ENCODE assay signal across 27 cellular contexts in genomic region chr16:490768-491167, GRCh38. TPM values are rescaled to one million over a fixed set of nuclear protein-coding genes. Genes with fewer than 3 reads are reported as not detected.
DNase-seq lines count a peak whose midpoint lies in the region; ATAC-seq, FAIRE-seq and TF ChIP-seq lines count a peak whose summit lies in the region.
"Had no signal": no experiment of that assay in that cellular context is flagged by ENCODE, and none has a peak within 500 bp of the region (broad histone marks: within the 10 kb centered on the region; RNA-seq: fewer than 3 reads in every experiment).

No MANE protein-coding gene starts in this region.

- H3K27me3 ChIP-seq in HepG2 (ENCODE audit: control insufficient read depth in 1 of 2, insufficient read depth in 2 of 2, low read length in 2 of 2) (no peaks in the 10 kb centered on the region), right lobe of liver (no peaks in the 10 kb centered on the region), tibial artery (no peaks in the 10 kb centered on the region)
- H3K27me3 ChIP-seq: BE2C had no signal

- 98% methylated on average over 10 of the region's 10 CpGs for WGBS in HepG2 (ENCODE audit: low lambda C conversion rate)
- WGBS in right lobe of liver (ENCODE audit: insufficient coverage, low coverage, low lambda C conversion rate, missing lambda C conversion rate), result no CpG with 5 or more reads among the region's 10 CpGs

- H3K4me2 ChIP-seq in HepG2 (ENCODE audit: low read depth, low read length), result no peak overlapping the region

- POLR2A ChIA-PET in HepG2 (lab: Yijun Ruan, JAX), result no interaction called here

- no peaks in the 10 kb centered on the region for H3K9me3 Mint-ChIP-seq in brain
- H3K9me3 Mint-ChIP-seq in nephron progenitor cell, result no peaks in the 10 kb centered on the region
- H3K9me3 Mint-ChIP-seq: CD14-positive monocyte; CD8-positive, alpha-beta memory T cell had no signal

- no peak for DNase-seq in HepG2 (ENCODE audit: low spot score)
- DNase-seq in right lobe of liver, result no peak
- no peak for DNase-seq in nephron progenitor cell
- no peak for DNase-seq in HuH-7 (ENCODE audit: low spot score)
- DNase-seq in tibial artery, result no peak
- no peak for DNase-seq in NOMO-1 treated with dmso at 0.1 percent for 144 hours (lab: John Stamatoyannopoulos, UW; ENCODE audit: unreplicated experiment)
- DNase-seq: 8988T; ACHN; BE2C; CD8-positive, alpha-beta memory T cell; DMS 273 treated with DMSO at 0.1 percent for 48 hours; DND-41; GM23248; HCEC 1CT; Kasumi-1; NCI-H2029; NCI-H446 treated with DMSO at 0.1 percent for 48 hours; NCI-H526; NCI-H82; NK-92 treated with Interleukin-12 subunit alpha and Interleukin-12 subunit beta, amount 100 ng/mL, for 24 hours; SHP77 treated with DMSO at 0.1 percent for 48 hours had no signal

- no peaks in the 10 kb centered on the region for H3K4me1 Mint-ChIP-seq in brain
- H3K4me1 Mint-ChIP-seq in nephron progenitor cell, result peaks cover 17% of the 10 kb centered on the region
- H3K4me1 Mint-ChIP-seq: CD14-positive monocyte had no signal

- FAIRE-seq in HepG2 (lab: Jason Lieb, UNC), result no peak
- FAIRE-seq: GM18507 had no signal

- in situ Hi-C loops in HepG2 (cut with HindIII; ENCODE audit: extremely low pct_ligation_motif_present, low pct_unique_long_range_greater_than_20kb), result no loop called here

- no peaks in the 10 kb centered on the region for H3K79me2 ChIP-seq in HepG2 (ENCODE audit: insufficient read depth, low read length)

- H3K4me3 ChIP-seq in HepG2 (replicated peaks in 1 of 3; ENCODE audit: insufficient read depth in 1 of 3, low read depth in 2 of 3, low read length in 3 of 3) (no peak overlapping the region), right lobe of liver (no peak overlapping the region), tibial artery (no peak overlapping the region)
- H3K4me3 ChIP-seq: GM23248 had no signal

- H2AFZ ChIP-seq in HepG2 (ENCODE audit: low read length), result no peak overlapping the region
- H2AFZ ChIP-seq: GM23248 had no signal

- TF ChIP-seq CTCF in HepG2 (CRISPR knock-in tag; IDR thresholded peaks at IDR 0.05) (no peak), right lobe of liver (IDR thresholded peaks at IDR 0.05) (no peak), brain (conservative IDR thresholded peaks at IDR 0.05) (no peak), nephron progenitor cell (IDR thresholded peaks at IDR 0.05) (no peak), tibial artery (IDR thresholded peaks at IDR 0.05) (no peak)

- H3K27me3 Mint-ChIP-seq in brain (no peaks in the 10 kb centered on the region), nephron progenitor cell (ENCODE audit: low read depth, poor library complexity) (peaks cover 4% of the 10 kb centered on the region)

- H3K27ac ChIP-seq in HepG2 (ENCODE audit: extremely low read length, insufficient read depth, low read length), result no peak overlapping the region
- H3K27ac ChIP-seq in right lobe of liver, result no peak overlapping the region
- H3K27ac ChIP-seq in tibial artery, result no peak overlapping the region
- H3K27ac ChIP-seq: GM23248, HL-60, RWPE1 had no signal

- CTCF ChIA-PET in HepG2 (lab: Yijun Ruan, JAX; ENCODE audit: low intra/inter-chr PET ratio, low total read pairs), result no interaction called here

- H3K4me1 ChIP-seq in HepG2 (ENCODE audit: insufficient read depth, low read length) (no peaks in the 10 kb centered on the region), right lobe of liver (no peaks in the 10 kb centered on the region), tibial artery (no peaks in the 10 kb centered on the region)
- H3K4me1 ChIP-seq: BE2C had no signal

- H3K27ac Mint-ChIP-seq in brain (peak overlapping the region in 4 of 5 experiments; percentile 43 to 72 (median 56)), nephron progenitor cell (peak overlapping the region; percentile 97)
- H3K27ac Mint-ChIP-seq: CD14-positive monocyte had no signal

- H3K36me3 Mint-ChIP-seq in brain (peaks cover 61% of the 10 kb centered on the region), nephron progenitor cell (ENCODE audit: low read depth) (peaks cover 60% of the 10 kb centered on the region)

- no peaks in the 10 kb centered on the region for H4K20me1 ChIP-seq in HepG2 (ENCODE audit: insufficient read depth, low read length)

- TF ChIP-seq EP300 in HepG2 (IDR thresholded peaks at IDR 0.05; ENCODE audit: low read depth in 2 of 2, low read length in 2 of 2) (no peak), HepG2 (CRISPR knock-in tag; IDR thresholded peaks at IDR 0.05; ENCODE audit: borderline replicate concordance) (no peak)

- TF ChIP-seq POLR2A in HepG2 (IDR thresholded peaks at IDR 0.05; ENCODE audit: insufficient read depth in 1 of 2, low read depth in 2 of 2, low read length in 2 of 2), result no peak
- TF ChIP-seq POLR2A in right lobe of liver (IDR thresholded peaks at IDR 0.05), result no peak
- TF ChIP-seq POLR2A in GM18505 (IDR thresholded peaks at IDR 0.05; ENCODE audit: borderline replicate concordance, extremely low read depth, insufficient read depth, insufficient read length), result no peak

- TF ChIP-seq RAD21 in HepG2 (CRISPR knock-in tag; IDR thresholded peaks at IDR 0.05), result no peak

- no peak overlapping the region for H3K9ac ChIP-seq in HepG2 (ENCODE audit: insufficient read depth, low read depth, low read length)
- H3K9ac ChIP-seq: GM23248 had no signal

- H3K4me3 Mint-ChIP-seq in brain (no peak overlapping the region), nephron progenitor cell (no peak overlapping the region)
- H3K4me3 Mint-ChIP-seq: CD14-positive monocyte; CD8-positive, alpha-beta memory T cell had no signal

- peaks cover 23 to 60% of the 10 kb centered on the region in 2 experiments for H3K36me3 ChIP-seq in HepG2 (replicated peaks in 1 of 2; ENCODE audit: control insufficient read depth in 1 of 2, insufficient read depth in 2 of 2, low read length in 2 of 2)
- H3K36me3 ChIP-seq in right lobe of liver, result peaks cover 0 to 28% (median 2%) of the 10 kb centered on the region in 4 donors
- peaks cover 26 to 51% (median 34%) of the 10 kb centered on the region in 3 donors for H3K36me3 ChIP-seq in tibial artery

- intact Hi-C loops in HepG2 (cut with micrococcal nuclease; ENCODE audit: unreplicated experiment), result no loop called here
- intact Hi-C loops in right lobe of liver (cut with DNase I), result loop anchor here (10.0 kb wide), 2 partner anchors 96 to 106 kb away; partner anchors contain the start of genes NME4 (in 1 of the 2) and PGAP6 (in 1 of the 2)
- intact Hi-C loops in tibial artery (cut with DNase I; ENCODE audit: low total_unique reads), result no loop called here

- TSS peak; percentile 20 for BruUV-seq in HepG2 (replicated peaks; lab: Mats Ljungman, UMichigan)

- H3K9me3 ChIP-seq in HepG2 (ENCODE audit: low read length) (no peaks in the 10 kb centered on the region), right lobe of liver (no peaks in the 10 kb centered on the region), tibial artery (no peaks in the 10 kb centered on the region)
- H3K9me3 ChIP-seq: BE2C had no signal

- ATAC-seq in HepG2 (no peak), right lobe of liver (no peak), GM18505 (IDR thresholded peaks at IDR 0.05; ENCODE audit: unreplicated experiment) (no peak)

TF ChIP-seq in HepG2, 621 proteins besides CTCF, POLR2A, EP300 and RAD21 (continues in another document):
- TF ChIP-seq NFYC (CRISPR knock-in tag; IDR thresholded peaks at IDR 0.05) (no peak), RNF219 (CRISPR knock-in tag; IDR thresholded peaks at IDR 0.05) (no peak), NFIC (IDR thresholded peaks at IDR 0.05; ENCODE audit: low read length) (no peak)

RNA-seq across cellular contexts. Expression of gene CAPN15, which starts 36.7 kb away (rescaled TPM):
- 15.0 and 24.5 TPM in 2 replicates for total RNA-seq in HepG2 (2016; rRNA removed; fragmentation: Illumina TruSeq; extraction: Trizol)
- total RNA-seq in HepG2 (2016; cell fraction: cytosol; rRNA removed; fragmentation: Illumina TruSeq; extraction: Trizol; ENCODE audit: low read depth), result 4.2 and 4.4 TPM in 2 replicates
- 12.6 and 24.1 TPM in 2 replicates for total RNA-seq in HepG2 (2016; cell fraction: insoluble cytoplasmic fraction; rRNA removed; fragmentation: Illumina TruSeq; extraction: Trizol)
- total RNA-seq in HepG2 (2016; cell fraction: membrane; rRNA removed; fragmentation: Illumina TruSeq; extraction: Trizol), result 16.3 and 16.4 TPM in 2 replicates
- total RNA-seq in HepG2 (2016; cell fraction: nucleus; rRNA removed; fragmentation: Illumina TruSeq; extraction: Trizol), result 14.9 and 20.4 TPM in 2 replicates
- polyA plus RNA-seq in HepG2 (2011; rRNA removed), result 14.9 and 22.2 TPM in 2 replicates
- polyA plus RNA-seq in HepG2 (2011; cell fraction: cytosol; rRNA removed), result 11.3 and 22.6 TPM in 2 replicates
- polyA plus RNA-seq in HepG2 (2011; cell fraction: nucleus; rRNA removed), result 103 and 145 TPM in 2 replicates
- polyA plus RNA-seq in HepG2 (2012), result 17.6 and 19.5 TPM in 2 replicates
- 5.8 and 6.0 TPM in 2 replicates for polyA plus RNA-seq in HepG2 (2016; cell fraction: cytosol; fragmentation: Illumina TruSeq; extraction: Trizol; ENCODE audit: low read depth)
- 20.7 and 26.7 TPM in 2 replicates for polyA plus RNA-seq in HepG2 (2016; cell fraction: insoluble cytoplasmic fraction; fragmentation: Illumina TruSeq; extraction: Trizol; ENCODE audit: low read depth)
- 16.3 and 19.3 TPM in 2 replicates for polyA plus RNA-seq in HepG2 (2016; cell fraction: membrane; fragmentation: Illumina TruSeq; extraction: Trizol; ENCODE audit: low read depth)
- polyA plus RNA-seq in HepG2 (2016; cell fraction: nucleus; fragmentation: Illumina TruSeq; extraction: Trizol; ENCODE audit: insufficient read depth, low read depth), result 67.7 and 68.0 TPM in 2 replicates
- polyA minus RNA-seq in HepG2 (2011; rRNA and poly(A)+ RNA removed; ENCODE audit: low replicate concordance), result 22.1 and 60.1 TPM in 2 replicates
- polyA minus RNA-seq in HepG2 (2011; cell fraction: cytosol; rRNA and poly(A)+ RNA removed), result 39.5 and 41.1 TPM in 2 replicates
- 16.0 and 18.4 TPM in 2 replicates for polyA minus RNA-seq in HepG2 (2011; cell fraction: nucleus; rRNA and poly(A)+ RNA removed)
- 10 to 100 TPM; 17.3 to 34.3 (median 23.3) TPM for total RNA-seq in right lobe of liver
- polyA plus RNA-seq in brain (ENCODE audit: insufficient read depth, low read depth, low replicate concordance), result 12.9 TPM

Comparison
In these comparisons a context has a peak if more than half of its experiments do, and no peak if none do; other contexts are left out.
1. intact Hi-C loops: an anchor here in right lobe of liver (10.0 kb wide); none called in HepG2 and tibial artery.